In the genomic region with DNA sequence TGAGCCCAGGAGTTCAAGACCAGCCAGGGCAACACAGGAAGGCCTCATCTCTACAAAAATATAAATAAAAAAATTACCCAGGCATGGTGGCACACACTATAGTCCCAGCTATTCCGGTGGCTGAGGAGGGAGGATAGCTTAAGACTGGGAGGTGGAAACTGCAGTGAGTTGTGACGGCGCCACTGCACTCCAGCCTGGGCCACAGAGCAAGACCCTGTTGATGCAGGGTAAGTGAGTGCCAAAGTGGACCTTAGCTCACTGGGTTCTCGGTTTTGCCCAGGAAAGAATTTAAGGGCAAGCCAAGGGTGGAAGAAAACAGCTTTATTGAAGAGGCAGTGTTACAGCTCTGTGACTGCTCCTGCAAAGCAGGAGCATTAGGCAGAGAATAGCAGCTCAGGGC, we compare ENCODE assay signal across 1 cellular context.
TF ChIP-seq lines count a peak whose summit lies in the region.

No MANE protein-coding gene starts in this region.

TF ChIP-seq in K562, 482 proteins besides CTCF, POLR2A, EP300 and RAD21:
- no peak for TF ChIP-seq PHF8 (IDR thresholded peaks at IDR 0.05; ENCODE audit: borderline replicate concordance, low read length)
- TF ChIP-seq ZNF121 (CRISPR knock-in tag; conservative IDR thresholded peaks at IDR 0.05), result peak; percentile 54
